In the genomic region with DNA sequence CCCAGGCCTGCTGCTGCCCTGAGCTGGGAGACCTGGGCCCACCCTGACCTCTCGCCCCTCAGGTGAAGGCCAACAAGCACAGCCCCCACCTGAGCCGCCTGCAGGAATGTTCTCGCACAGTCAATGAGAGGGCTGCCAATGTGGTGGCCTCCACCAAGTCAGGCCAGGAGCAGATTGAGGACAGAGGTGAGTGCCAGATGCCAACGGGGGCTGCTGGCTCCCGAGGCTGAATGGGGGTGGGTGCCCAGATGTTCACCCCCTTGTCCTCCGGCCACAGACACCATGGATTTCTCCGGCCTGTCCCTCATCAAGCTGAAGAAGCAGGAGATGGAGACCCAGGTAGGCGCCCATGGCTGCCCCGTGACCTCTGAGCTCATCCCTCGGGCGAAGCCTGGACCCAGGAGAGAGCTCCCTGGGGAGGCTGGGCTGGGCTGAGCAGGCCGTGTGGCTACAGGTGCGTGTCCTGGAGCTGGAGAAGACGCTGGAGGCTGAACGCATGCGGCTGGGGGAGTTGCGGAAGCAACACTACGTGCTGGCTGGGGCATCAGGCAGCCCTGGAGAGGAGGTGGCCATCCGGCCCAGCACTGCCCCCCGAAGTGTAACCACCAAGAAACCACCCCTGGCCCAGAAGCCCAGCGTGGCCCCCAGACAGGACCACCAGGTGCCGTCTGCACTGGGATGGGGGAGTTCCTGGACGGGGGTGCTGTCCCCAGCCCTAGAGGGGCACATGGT, we compare ENCODE assay signal across 9 cellular contexts. TPM values are rescaled to one million over a fixed set of nuclear protein-coding genes. Genes with fewer than 3 reads are reported as not detected.
A peak's percentile ranks its signal among the peaks of the same experiment; 100 is the strongest.
DNase-seq lines count a peak whose midpoint lies in the region; ATAC-seq and TF ChIP-seq lines count a peak whose summit lies in the region.
"Had no signal": no experiment of that assay in that cellular context is flagged by ENCODE, and none has a peak within 500 bp of the region (broad histone marks: within the 10 kb centered on the region; RNA-seq: fewer than 3 reads in every experiment).

No MANE protein-coding gene starts in this region.

- H3K4me3 ChIP-seq in right atrium auricular region = no peak overlapping the region

- peaks cover 0 to 46% of the 10 kb centered on the region in 2 donors for H3K4me1 ChIP-seq in right atrium auricular region

- no peak overlapping the region for H3K4me3 Mint-ChIP-seq in T-helper 2 cell treated with Interferon-gamma antibody and Interleukin-4, amounts not matched to agents 5 μg/mL and 100 μg/mL, for 36 hours
- H3K4me3 Mint-ChIP-seq: activated T-helper 17 cell treated with anti-CD3 and anti-CD28 coated beads, Interleukin-2, amount 50 U/mL, for 72 hours had no signal

- no peaks in the 10 kb centered on the region for H3K27me3 ChIP-seq in right atrium auricular region

- POLR2A ChIA-PET in RWPE1 (lab: Yijun Ruan, JAX; ENCODE audit: low non-redundant PET) = no interaction called here

- no peaks in the 10 kb centered on the region for H3K27me3 Mint-ChIP-seq in T-helper 2 cell treated with Interferon-gamma antibody and Interleukin-4, amounts not matched to agents 5 μg/mL and 100 μg/mL, for 36 hours (ENCODE audit: low read depth)
- H3K27me3 Mint-ChIP-seq: activated T-helper 17 cell treated with anti-CD3 and anti-CD28 coated beads, Interleukin-2, amount 50 U/mL, for 72 hours had no signal

- no peaks in the 10 kb centered on the region for H3K4me1 Mint-ChIP-seq in T-helper 2 cell treated with Interferon-gamma antibody and Interleukin-4, amounts not matched to agents 5 μg/mL and 100 μg/mL, for 36 hours (ENCODE audit: low read depth)
- H3K4me1 Mint-ChIP-seq: activated T-helper 17 cell treated with anti-CD3 and anti-CD28 coated beads, Interleukin-2, amount 50 U/mL, for 72 hours had no signal

- CTCF ChIA-PET in RWPE1 (lab: Yijun Ruan, JAX) = interaction anchor here (0.7 to 1.9 kb wide), 15 partner anchors 9 to 96 kb away, joined by 3 to 10 read pairs (median 4); a partner anchor contains a TSS

- H3K36me3 ChIP-seq in right atrium auricular region = peaks cover 23% of the 10 kb centered on the region

- H3K9me3 ChIP-seq in right atrium auricular region = no peaks in the 10 kb centered on the region

- H3K27ac ChIP-seq in 22Rv1 = peak overlapping the region; percentile 55; the same call in 1 of the 2 replicates
- peak overlapping the region; percentile 95 for H3K27ac ChIP-seq in RWPE1
- peak overlapping the region; percentile 62 to 67 for H3K27ac ChIP-seq in right atrium auricular region

- no peak for DNase-seq in RWPE1 (ENCODE audit: low spot score)
- DNase-seq in right atrium auricular region (ENCODE audit: low spot score) = no peak
- peak; percentile 73 for DNase-seq in posterior vena cava (ENCODE audit: low spot score)
- no peak for DNase-seq in T-helper 2 cell treated with Interferon-gamma antibody and Interleukin-4, amounts not matched to agents 5 μg/mL and 100 μg/mL, for 36 hours (ENCODE audit: low spot score)
- DNase-seq in activated CD4-positive, alpha-beta T cell treated with anti-CD3 and anti-CD28 coated beads, Interleukin-2, amount 50 U/mL, for 4 hours = no peak
- DNase-seq in RPMI8226 = no peak

- intact Hi-C loops in posterior vena cava (cut with DNase I) = loop anchor here (2.0 to 5.0 kb wide), 2 partner anchors 20 to 376 kb away; no protein-coding TSS in a partner anchor

- H3K9me3 Mint-ChIP-seq in T-helper 2 cell treated with Interferon-gamma antibody and Interleukin-4, amounts not matched to agents 5 μg/mL and 100 μg/mL, for 36 hours = no peaks in the 10 kb centered on the region
- H3K9me3 Mint-ChIP-seq: activated T-helper 17 cell treated with anti-CD3 and anti-CD28 coated beads, Interleukin-2, amount 50 U/mL, for 72 hours had no signal

- no peak for TF ChIP-seq CTCF in 22Rv1 (IDR thresholded peaks at IDR 0.05)
- no peak for TF ChIP-seq CTCF in RWPE1 (conservative IDR thresholded peaks at IDR 0.05; ENCODE audit: low read depth)
- no peak for TF ChIP-seq CTCF in right atrium auricular region (IDR thresholded peaks at IDR 0.05)

- ATAC-seq in HG02571 (IDR thresholded peaks at IDR 0.05; ENCODE audit: unreplicated experiment) = no peak

- H3K36me3 Mint-ChIP-seq in T-helper 2 cell treated with Interferon-gamma antibody and Interleukin-4, amounts not matched to agents 5 μg/mL and 100 μg/mL, for 36 hours (ENCODE audit: low read depth) = peaks cover 2% of the 10 kb centered on the region

- no peak overlapping the region for H3K27ac Mint-ChIP-seq in T-helper 2 cell treated with Interferon-gamma antibody and Interleukin-4, amounts not matched to agents 5 μg/mL and 100 μg/mL, for 36 hours
- H3K27ac Mint-ChIP-seq: activated T-helper 17 cell treated with anti-CD3 and anti-CD28 coated beads, Interleukin-2, amount 50 U/mL, for 72 hours had no signal

RNA-seq across cellular contexts. Expression of a gene that starts 25.8 kb away (rescaled TPM):
- total RNA-seq in right atrium auricular region = 10 to 100 TPM; 32.4 to 43.8 TPM
- total RNA-seq in posterior vena cava = 10 to 100 TPM; 12.8 to 19.3 TPM

RNA-seq across cellular contexts. Expression of a gene that starts 34.9 kb away (rescaled TPM):
- 10 to 100 TPM; 28.5 to 41.1 TPM for total RNA-seq in right atrium auricular region
- total RNA-seq in posterior vena cava = 10 to 100 TPM; 18.3 to 22.3 TPM
